ENCODE assay signal across 21 cellular contexts in genomic region chr19:3015126-3016057, GRCh38. TPM values are rescaled to one million over a fixed set of nuclear protein-coding genes. Genes with fewer than 3 reads are reported as not detected.
"Had no signal": no experiment of that assay in that cellular context is flagged by ENCODE, and none has a peak within 500 bp of the region (broad histone marks: within the 10 kb centered on the region; RNA-seq: fewer than 3 reads in every experiment).

No MANE protein-coding gene starts in this region.

- H3K4me3 ChIP-seq: coronary artery, esophagus muscularis mucosa, gastroesophageal sphincter, heart left ventricle, hepatocyte, lung, mucosa of descending colon, prostate gland, right atrium auricular region, sigmoid colon, thoracic aorta, transverse colon, upper lobe of right lung, uterus had no signal

- H3K4me1 ChIP-seq: esophagus muscularis mucosa, foreskin keratinocyte, gastroesophageal sphincter, heart left ventricle, prostate gland, right atrium auricular region, sigmoid colon, transverse colon, upper lobe of right lung, uterus had no signal

- H3K27ac ChIP-seq: coronary artery, esophagus muscularis mucosa, foreskin keratinocyte, gastroesophageal sphincter, heart left ventricle, hepatocyte, prostate gland, right atrium auricular region, sigmoid colon, thoracic aorta, transverse colon, upper lobe of right lung, uterus had no signal

- H3K27me3 ChIP-seq: esophagus muscularis mucosa, foreskin keratinocyte, gastroesophageal sphincter, heart left ventricle, hepatocyte, right atrium auricular region, sigmoid colon, transverse colon, upper lobe of right lung, uterus had no signal

- DNase-seq: dermis blood vessel endothelial cell; effector memory CD4-positive, alpha-beta T cell; foreskin keratinocyte; heart left ventricle; kidney; mucosa of descending colon; naive B cell; sigmoid colon; stimulated activated naive B cell treated with anti-CD40 and anti-IgM and Interleukin-4, amounts not matched to agents 10 μg/mL and 1 μg/mL and 100 μg/mL, for 72 hours; transverse colon; upper lobe of right lung; uterus had no signal

- H2AFZ ChIP-seq: hepatocyte had no signal

- H3K36me3 ChIP-seq: prostate gland, thoracic aorta, transverse colon, uterus had no signal

- H3K9me3 ChIP-seq: esophagus muscularis mucosa, gastroesophageal sphincter, heart left ventricle, mucosa of descending colon, prostate gland, right atrium auricular region, sigmoid colon, thoracic aorta, transverse colon, upper lobe of right lung, uterus had no signal

- H3K4me2 ChIP-seq: hepatocyte had no signal

RNA-seq across cellular contexts. Expression of gene TLE6, which starts 38.0 kb away (rescaled TPM):
- total RNA-seq: skeletal muscle tissue, transverse colon had no signal
